In the genomic region with DNA sequence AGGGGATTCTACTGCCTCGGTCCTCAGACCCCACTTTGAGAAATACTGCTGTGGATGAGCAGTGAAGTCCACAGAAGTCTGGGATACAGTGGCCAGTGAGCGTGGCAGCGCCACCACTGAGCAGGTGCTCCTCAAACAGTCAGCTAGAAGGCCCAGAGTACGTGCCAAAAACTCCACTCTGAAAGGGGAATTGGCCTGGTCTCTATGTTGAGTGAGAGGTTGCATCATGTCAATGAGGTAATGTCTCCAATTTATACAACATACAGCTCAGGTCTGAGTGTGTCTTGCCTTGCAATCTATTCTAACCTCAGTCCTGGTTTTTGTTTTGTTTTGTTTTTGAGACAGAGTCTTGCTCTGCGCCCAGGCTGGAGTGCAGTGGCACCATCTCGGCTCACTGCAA, we compare ENCODE assay signal across 1 cellular context.
A peak's percentile ranks its signal among the peaks of the same experiment; 100 is the strongest.
TF ChIP-seq lines count a peak whose summit lies in the region.

No MANE protein-coding gene starts in this region.

TF ChIP-seq in GM12878, 131 proteins besides CTCF, POLR2A, EP300 and RAD21 (continued from another document):
- TF ChIP-seq, protein P1, sequence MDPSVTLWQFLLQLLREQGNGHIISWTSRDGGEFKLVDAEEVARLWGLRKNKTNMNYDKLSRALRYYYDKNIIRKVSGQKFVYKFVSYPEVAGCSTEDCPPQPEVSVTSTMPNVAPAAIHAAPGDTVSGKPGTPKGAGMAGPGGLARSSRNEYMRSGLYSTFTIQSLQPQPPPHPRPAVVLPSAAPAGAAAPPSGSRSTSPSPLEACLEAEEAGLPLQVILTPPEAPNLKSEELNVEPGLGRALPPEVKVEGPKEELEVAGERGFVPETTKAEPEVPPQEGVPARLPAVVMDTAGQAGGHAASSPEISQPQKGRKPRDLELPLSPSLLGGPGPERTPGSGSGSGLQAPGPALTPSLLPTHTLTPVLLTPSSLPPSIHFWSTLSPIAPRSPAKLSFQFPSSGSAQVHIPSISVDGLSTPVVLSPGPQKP (IDR thresholded peaks at IDR 0.05; ENCODE audit: low read depth, low read length), result no peak
- TF ChIP-seq, protein P2, sequence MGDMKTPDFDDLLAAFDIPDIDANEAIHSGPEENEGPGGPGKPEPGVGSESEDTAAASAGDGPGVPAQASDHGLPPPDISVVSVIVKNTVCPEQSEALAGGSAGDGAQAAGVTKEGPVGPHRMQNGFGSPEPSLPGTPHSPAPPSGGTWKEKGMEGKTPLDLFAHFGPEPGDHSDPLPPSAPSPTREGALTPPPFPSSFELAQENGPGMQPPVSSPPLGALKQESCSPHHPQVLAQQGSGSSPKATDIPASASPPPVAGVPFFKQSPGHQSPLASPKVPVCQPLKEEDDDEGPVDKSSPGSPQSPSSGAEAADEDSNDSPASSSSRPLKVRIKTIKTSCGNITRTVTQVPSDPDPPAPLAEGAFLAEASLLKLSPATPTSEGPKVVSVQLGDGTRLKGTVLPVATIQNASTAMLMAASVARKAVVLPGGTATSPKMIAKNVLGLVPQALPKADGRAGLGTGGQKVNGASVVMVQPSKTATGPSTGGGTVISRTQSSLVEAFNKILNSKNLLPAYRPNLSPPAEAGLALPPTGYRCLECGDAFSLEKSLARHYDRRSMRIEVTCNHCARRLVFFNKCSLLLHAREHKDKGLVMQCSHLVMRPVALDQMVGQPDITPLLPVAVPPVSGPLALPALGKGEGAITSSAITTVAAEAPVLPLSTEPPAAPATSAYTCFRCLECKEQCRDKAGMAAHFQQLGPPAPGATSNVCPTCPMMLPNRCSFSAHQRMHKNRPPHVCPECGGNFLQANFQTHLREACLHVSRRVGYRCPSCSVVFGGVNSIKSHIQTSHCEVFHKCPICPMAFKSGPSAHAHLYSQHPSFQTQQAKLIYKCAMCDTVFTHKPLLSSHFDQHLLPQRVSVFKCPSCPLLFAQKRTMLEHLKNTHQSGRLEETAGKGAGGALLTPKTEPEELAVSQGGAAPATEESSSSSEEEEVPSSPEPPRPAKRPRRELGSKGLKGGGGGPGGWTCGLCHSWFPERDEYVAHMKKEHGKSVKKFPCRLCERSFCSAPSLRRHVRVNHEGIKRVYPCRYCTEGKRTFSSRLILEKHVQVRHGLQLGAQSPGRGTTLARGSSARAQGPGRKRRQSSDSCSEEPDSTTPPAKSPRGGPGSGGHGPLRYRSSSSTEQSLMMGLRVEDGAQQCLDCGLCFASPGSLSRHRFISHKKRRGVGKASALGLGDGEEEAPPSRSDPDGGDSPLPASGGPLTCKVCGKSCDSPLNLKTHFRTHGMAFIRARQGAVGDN (IDR thresholded peaks at IDR 0.05), result no peak
- no peak for TF ChIP-seq SIX5 (IDR thresholded peaks at IDR 0.05; ENCODE audit: low read depth, low read length, severe bottlenecking)
- TF ChIP-seq, protein P3, sequence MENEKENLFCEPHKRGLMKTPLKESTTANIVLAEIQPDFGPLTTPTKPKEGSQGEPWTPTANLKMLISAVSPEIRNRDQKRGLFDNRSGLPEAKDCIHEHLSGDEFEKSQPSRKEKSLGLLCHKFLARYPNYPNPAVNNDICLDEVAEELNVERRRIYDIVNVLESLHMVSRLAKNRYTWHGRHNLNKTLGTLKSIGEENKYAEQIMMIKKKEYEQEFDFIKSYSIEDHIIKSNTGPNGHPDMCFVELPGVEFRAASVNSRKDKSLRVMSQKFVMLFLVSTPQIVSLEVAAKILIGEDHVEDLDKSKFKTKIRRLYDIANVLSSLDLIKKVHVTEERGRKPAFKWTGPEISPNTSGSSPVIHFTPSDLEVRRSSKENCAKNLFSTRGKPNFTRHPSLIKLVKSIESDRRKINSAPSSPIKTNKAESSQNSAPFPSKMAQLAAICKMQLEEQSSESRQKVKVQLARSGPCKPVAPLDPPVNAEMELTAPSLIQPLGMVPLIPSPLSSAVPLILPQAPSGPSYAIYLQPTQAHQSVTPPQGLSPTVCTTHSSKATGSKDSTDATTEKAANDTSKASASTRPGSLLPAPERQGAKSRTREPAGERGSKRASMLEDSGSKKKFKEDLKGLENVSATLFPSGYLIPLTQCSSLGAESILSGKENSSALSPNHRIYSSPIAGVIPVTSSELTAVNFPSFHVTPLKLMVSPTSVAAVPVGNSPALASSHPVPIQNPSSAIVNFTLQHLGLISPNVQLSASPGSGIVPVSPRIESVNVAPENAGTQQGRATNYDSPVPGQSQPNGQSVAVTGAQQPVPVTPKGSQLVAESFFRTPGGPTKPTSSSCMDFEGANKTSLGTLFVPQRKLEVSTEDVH (IDR thresholded peaks at IDR 0.05; ENCODE audit: low read depth, partially characterized antibody), result no peak
- no peak for TF ChIP-seq BACH1 (IDR thresholded peaks at IDR 0.05; ENCODE audit: borderline replicate concordance)
- TF ChIP-seq ZNF384 (IDR thresholded peaks at IDR 0.05; ENCODE audit: borderline replicate concordance, low read depth, low read length), result no peak
- TF ChIP-seq POU2F2 (IDR thresholded peaks at IDR 0.05; ENCODE audit: borderline replicate concordance, low read depth, low read length), result no peak
- peak; percentile 51 for TF ChIP-seq CREM (IDR thresholded peaks at IDR 0.05; ENCODE audit: low read depth)
- TF ChIP-seq ZSCAN29 (IDR thresholded peaks at IDR 0.05), result no peak
- TF ChIP-seq NR2F1 (conservative IDR thresholded peaks at IDR 0.05), result no peak
- TF ChIP-seq MTA3 (IDR thresholded peaks at IDR 0.05; ENCODE audit: borderline replicate concordance, low read length), result no peak
- TF ChIP-seq CBX5 (IDR thresholded peaks at IDR 0.05; ENCODE audit: low read depth), result no peak
- TF ChIP-seq, protein P4, sequence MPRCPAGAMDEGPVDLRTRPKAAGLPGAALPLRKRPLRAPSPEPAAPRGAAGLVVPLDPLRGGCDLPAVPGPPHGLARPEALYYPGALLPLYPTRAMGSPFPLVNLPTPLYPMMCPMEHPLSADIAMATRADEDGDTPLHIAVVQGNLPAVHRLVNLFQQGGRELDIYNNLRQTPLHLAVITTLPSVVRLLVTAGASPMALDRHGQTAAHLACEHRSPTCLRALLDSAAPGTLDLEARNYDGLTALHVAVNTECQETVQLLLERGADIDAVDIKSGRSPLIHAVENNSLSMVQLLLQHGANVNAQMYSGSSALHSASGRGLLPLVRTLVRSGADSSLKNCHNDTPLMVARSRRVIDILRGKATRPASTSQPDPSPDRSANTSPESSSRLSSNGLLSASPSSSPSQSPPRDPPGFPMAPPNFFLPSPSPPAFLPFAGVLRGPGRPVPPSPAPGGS (IDR thresholded peaks at IDR 0.05; ENCODE audit: borderline replicate concordance, insufficient read depth, low read depth, low read length, poor library complexity, severe bottlenecking), result no peak
- no peak for TF ChIP-seq DPF2 (IDR thresholded peaks at IDR 0.05)
- TF ChIP-seq EZH2 (IDR thresholded peaks at IDR 0.05; ENCODE audit: borderline replicate concordance, control insufficient read depth, low read depth, low read length), result no peak
- 0 out of 2 replicates have a peak, but pooled peaks have one; percentile 44 for TF ChIP-seq CREB1 (IDR thresholded peaks at IDR 0.05; ENCODE audit: low read depth)
- TF ChIP-seq NFYA (IDR thresholded peaks at IDR 0.05; ENCODE audit: borderline replicate concordance, low read depth, low read length), result no peak
- no peak for TF ChIP-seq TCF3 (IDR thresholded peaks at IDR 0.05; ENCODE audit: borderline replicate concordance, insufficient read depth, low read depth, low read length)
- TF ChIP-seq HDAC6 (IDR thresholded peaks at IDR 0.05; ENCODE audit: unreplicated experiment), result no peak
- TF ChIP-seq, protein P5, sequence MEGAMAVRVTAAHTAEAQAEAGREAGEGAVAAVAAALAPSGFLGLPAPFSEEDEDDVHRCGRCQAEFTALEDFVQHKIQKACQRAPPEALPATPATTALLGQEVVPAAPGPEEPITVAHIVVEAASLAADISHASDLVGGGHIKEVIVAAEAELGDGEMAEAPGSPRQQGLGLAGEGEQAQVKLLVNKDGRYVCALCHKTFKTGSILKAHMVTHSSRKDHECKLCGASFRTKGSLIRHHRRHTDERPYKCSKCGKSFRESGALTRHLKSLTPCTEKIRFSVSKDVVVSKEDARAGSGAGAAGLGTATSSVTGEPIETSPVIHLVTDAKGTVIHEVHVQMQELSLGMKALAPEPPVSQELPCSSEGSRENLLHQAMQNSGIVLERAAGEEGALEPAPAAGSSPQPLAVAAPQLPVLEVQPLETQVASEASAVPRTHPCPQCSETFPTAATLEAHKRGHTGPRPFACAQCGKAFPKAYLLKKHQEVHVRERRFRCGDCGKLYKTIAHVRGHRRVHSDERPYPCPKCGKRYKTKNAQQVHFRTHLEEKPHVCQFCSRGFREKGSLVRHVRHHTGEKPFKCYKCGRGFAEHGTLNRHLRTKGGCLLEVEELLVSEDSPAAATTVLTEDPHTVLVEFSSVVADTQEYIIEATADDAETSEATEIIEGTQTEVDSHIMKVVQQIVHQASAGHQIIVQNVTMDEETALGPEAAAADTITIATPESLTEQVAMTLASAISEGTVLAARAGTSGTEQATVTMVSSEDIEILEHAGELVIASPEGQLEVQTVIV (IDR thresholded peaks at IDR 0.05; ENCODE audit: borderline replicate concordance, partially characterized antibody), result no peak
- no peak for TF ChIP-seq SREBF1 (IDR thresholded peaks at IDR 0.05; ENCODE audit: low read length)
- no peak for TF ChIP-seq JUNB (IDR thresholded peaks at IDR 0.05)
- TF ChIP-seq STAT3 (IDR thresholded peaks at IDR 0.05; ENCODE audit: low read depth, low read length), result no peak
- TF ChIP-seq ATF7 (IDR thresholded peaks at IDR 0.05; ENCODE audit: low read depth), result peak; percentile 86
- TF ChIP-seq ZNF274 (IDR thresholded peaks at IDR 0.05; ENCODE audit: insufficient read depth, insufficient read length), result no peak
- no peak for TF ChIP-seq SMAD1 (IDR thresholded peaks at IDR 0.05; ENCODE audit: low read depth, partially characterized antibody)
